In genomic region chr7:138970446-138970845, GRCh38 we compare ENCODE assay signal across 24 cellular contexts. TPM values are rescaled to one million over a fixed set of nuclear protein-coding genes. Genes with fewer than 3 reads are reported as not detected.
"Had no signal": no experiment of that assay in that cellular context is flagged by ENCODE, and none has a peak within 500 bp of the region (broad histone marks: within the 10 kb centered on the region; RNA-seq: fewer than 3 reads in every experiment).

No MANE protein-coding gene starts in this region.

- ATAC-seq: esophagus mucosa; gastrocnemius medialis; heart right ventricle; left cardiac atrium; left lung; left ventricle myocardium superior; mucosa of descending colon; naive thymus-derived CD8-positive, alpha-beta T cell had no signal

- H3K4me3 ChIP-seq: coronary artery, dorsolateral prefrontal cortex, esophagus squamous epithelium, gastrocnemius medialis, heart right ventricle, left lung, lower lobe of right lung, mucosa of descending colon had no signal

- H3K9me3 ChIP-seq: esophagus squamous epithelium, gastrocnemius medialis, heart right ventricle, left lung, lower lobe of right lung, mucosa of descending colon had no signal

- H3K27ac ChIP-seq: coronary artery, epithelial cell of prostate, esophagus squamous epithelium, gastrocnemius medialis, heart right ventricle, left lung, lower lobe of right lung had no signal

- H3K9me3 Mint-ChIP-seq: immature natural killer cell; naive thymus-derived CD8-positive, alpha-beta T cell had no signal

- H3K4me1 ChIP-seq: esophagus squamous epithelium, left lung, lower lobe of right lung had no signal

- H3K36me3 ChIP-seq: esophagus squamous epithelium, gastrocnemius medialis, heart right ventricle, left lung, lower lobe of right lung had no signal

- H3K27me3 ChIP-seq: esophagus squamous epithelium, gastrocnemius medialis, heart right ventricle, left lung had no signal

- H3K27ac Mint-ChIP-seq: immature natural killer cell; mesothelial cell of epicardium; naive thymus-derived CD8-positive, alpha-beta T cell had no signal

- H3K36me3 Mint-ChIP-seq: immature natural killer cell; naive B cell; naive thymus-derived CD8-positive, alpha-beta T cell had no signal

- DNase-seq: dermis blood vessel endothelial cell; dorsolateral prefrontal cortex; effector CD4-positive, alpha-beta T cell; effector memory CD4-positive, alpha-beta T cell; erythroblast; esophagus squamous epithelium; foreskin fibroblast; foreskin melanocyte; gastrocnemius medialis; glutamatergic neuron; heart right ventricle; immature natural killer cell; left cardiac atrium; left lung; left ventricle myocardium superior; lower lobe of right lung; mesenchymal stem cell; mucosa of descending colon; naive B cell; naive thymus-derived CD8-positive, alpha-beta T cell had no signal

- H3K4me3 Mint-ChIP-seq: immature natural killer cell; mesothelial cell of epicardium; naive B cell; naive thymus-derived CD8-positive, alpha-beta T cell had no signal

- H3K4me1 Mint-ChIP-seq: immature natural killer cell had no signal

RNA-seq across cellular contexts. Expression of gene KIAA1549, which starts 10.7 kb away (rescaled TPM):
- polyA plus RNA-seq: naive thymus-derived CD8-positive, alpha-beta T cell had no signal
